Comparison of ENCODE assay signal across 19 cellular contexts in the genomic region with DNA sequence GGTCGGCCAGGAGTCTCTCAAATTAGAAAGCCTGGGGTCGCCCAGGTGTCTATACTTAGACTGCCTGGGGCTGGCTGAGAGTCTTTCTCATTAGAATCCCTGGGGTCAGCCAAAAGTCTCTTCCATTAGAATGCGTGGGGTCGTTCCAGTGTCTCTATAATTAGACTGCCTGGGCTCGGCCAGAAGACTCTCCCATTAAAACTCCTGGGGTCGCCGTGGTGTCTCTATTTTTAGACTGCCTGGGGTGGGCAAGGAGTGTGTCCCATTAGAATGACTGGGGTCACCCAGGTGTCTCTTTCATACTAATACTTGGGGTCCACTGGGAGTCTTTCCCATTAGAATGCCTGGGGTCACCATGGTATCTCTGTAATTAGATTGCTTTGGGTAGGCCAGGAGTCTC.
DNase-seq lines count a peak whose midpoint lies in the region; TF ChIP-seq lines count a peak whose summit lies in the region.
"Had no signal": no experiment of that assay in that cellular context is flagged by ENCODE, and none has a peak within 500 bp of the region (broad histone marks: within the 10 kb centered on the region; RNA-seq: fewer than 3 reads in every experiment).

No MANE protein-coding gene starts in this region.

- DNase-seq in activated effector memory CD4-positive, alpha-beta T cell treated with anti-CD3 and anti-CD28 coated beads, Interleukin-2, amount 50 U/mL, for 16 hours = peak; percentile 37
- DNase-seq in activated effector memory CD4-positive, alpha-beta T cell treated with Interleukin-2 at 50 U/mL for 16 hours = no peak
- DNase-seq in mesenteric fat pad (ENCODE audit: low spot score) (peak; percentile 28), suprapubic skin (ENCODE audit: low spot score in 2 of 2) (peak; percentile 19 to 71), vagina (ENCODE audit: extremely low spot score in 2 of 2) (peak; percentile 49 to 64), NCI-H1436 (lab: John Stamatoyannopoulos, UW) (no peak), HAP-1 (ENCODE audit: low spot score in 2 of 2) (no peak), NCI-H2107 (lab: John Stamatoyannopoulos, UW) (no peak)
- DNase-seq: AML-193; Caco-2; Calu3; CD4-positive, alpha-beta T cell; CD8-positive, alpha-beta T cell; DMS79 treated with DMSO at 0.1 percent for 48 hours; GF-D8 had no signal

- peaks cover 9% of the 10 kb centered on the region for H3K9me3 ChIP-seq in suprapubic skin
- no peaks in the 10 kb centered on the region for H3K9me3 ChIP-seq in vagina
- H3K9me3 ChIP-seq in HAP-1 = peaks cover 2% of the 10 kb centered on the region; the same call in 1 of the 2 replicates
- H3K9me3 ChIP-seq: A549, Caco-2 had no signal

- H3K36me3 ChIP-seq in suprapubic skin (no peaks in the 10 kb centered on the region), vagina (no peaks in the 10 kb centered on the region), HAP-1 (replicated peaks) (no peaks in the 10 kb centered on the region)
- H3K36me3 ChIP-seq: BLaER1 treated with 17β-estradiol and CSF1 and Interleukin-3, amounts not matched to agents 10 nM and 100 nM had no signal

- no peak for TF ChIP-seq EP300 in suprapubic skin (IDR thresholded peaks at IDR 0.05)

- TF ChIP-seq POLR2A in suprapubic skin (IDR thresholded peaks at IDR 0.05) (no peak), vagina (IDR thresholded peaks at IDR 0.05) (no peak)

- H3K27me3 ChIP-seq in suprapubic skin = no peaks in the 10 kb centered on the region
- no peaks in the 10 kb centered on the region for H3K27me3 ChIP-seq in vagina
- no peaks in the 10 kb centered on the region for H3K27me3 ChIP-seq in HAP-1 (ENCODE audit: low read depth)
- H3K27me3 ChIP-seq: BLaER1 treated with 17β-estradiol and CSF1 and Interleukin-3, amounts not matched to agents 10 nM and 100 nM had no signal

- TF ChIP-seq CTCF in suprapubic skin (IDR thresholded peaks at IDR 0.05) (no peak), vagina (IDR thresholded peaks at IDR 0.05) (no peak)

- intact Hi-C loops in vagina (cut with DNase I) = no loop called here

- no peak overlapping the region for H3K27ac ChIP-seq in suprapubic skin
- no peak overlapping the region for H3K27ac ChIP-seq in vagina
- H3K27ac ChIP-seq: 22Rv1; A549; BLaER1 treated with 17β-estradiol and CSF1 and Interleukin-3, amounts not matched to agents 10 nM and 100 nM; C4-2B had no signal

- H3K4me3 ChIP-seq in suprapubic skin = no peak overlapping the region
- H3K4me3 ChIP-seq in vagina = no peak overlapping the region
- H3K4me3 ChIP-seq in HAP-1 = no peak overlapping the region
- H3K4me3 ChIP-seq: A549; BLaER1 treated with 17β-estradiol and CSF1 and Interleukin-3, amounts not matched to agents 10 nM and 100 nM had no signal

- H3K4me1 ChIP-seq in suprapubic skin (no peaks in the 10 kb centered on the region), vagina (no peaks in the 10 kb centered on the region), HAP-1 (no peaks in the 10 kb centered on the region)
- H3K4me1 ChIP-seq: A549; BLaER1 treated with 17β-estradiol and CSF1 and Interleukin-3, amounts not matched to agents 10 nM and 100 nM; Caco-2 had no signal

- in situ Hi-C loops in HAP-1 (cut with MboI; ENCODE audit: low sequenced_read_pairs) = no loop called here

- WGBS in suprapubic skin = 52% methylated on average over 7 of the region's 7 CpGs

Comparison
In these comparisons a context has a peak if more than half of its experiments do, and no peak if none do; other contexts are left out.
1. DNase-seq: peak in activated effector memory CD4-positive, alpha-beta T cell treated with anti-CD3 and anti-CD28 coated beads, Interleukin-2, amount 50 U/mL, for 16 hours (single experiment), mesenteric fat pad (single experiment), suprapubic skin (2 of 2) and vagina (2 of 2); none in activated effector memory CD4-positive, alpha-beta T cell treated with Interleukin-2 at 50 U/mL for 16 hours (single experiment), NCI-H1436 (single experiment), HAP-1 (0 of 2) and NCI-H2107 (single experiment).